ENCODE assay signal across 32 cellular contexts in genomic region chr2:158687315-158687714, GRCh38.
"Had no signal": no experiment of that assay in that cellular context is flagged by ENCODE, and none has a peak within 500 bp of the region (broad histone marks: within the 10 kb centered on the region; RNA-seq: fewer than 3 reads in every experiment).

No MANE protein-coding gene starts in this region.

- FAIRE-seq: endometrium, endothelial cell of umbilical vein had no signal

- H3K4me1 ChIP-seq: adrenal gland, breast epithelium, colonic mucosa had no signal

- ATAC-seq: activated CD4-positive, CD25-positive, alpha-beta regulatory T cell treated with anti-CD3 and anti-CD28 coated beads, Interleukin-2, amount 50 U/mL, for 24 hours; activated CD8-positive, alpha-beta T cell treated with anti-CD3 and anti-CD28 coated beads for 36 hours; activated naive CD8-positive, alpha-beta T cell treated with anti-CD3 and anti-CD28 coated beads, Interleukin-2, amount 50 U/mL, for 24 hours; activated T-cell treated with anti-CD3 and anti-CD28 coated beads, Interleukin-2, amount 50 U/mL, for 4 hours; activated T-helper 17 cell treated with anti-CD3 and anti-CD28 coated beads, Interleukin-2, amount 50 U/mL, for 72 hours; gastroesophageal sphincter; heart right ventricle; T-helper 17 cell had no signal

- H3K27ac ChIP-seq: adrenal gland, breast epithelium, cardiac muscle cell, colonic mucosa, epithelial cell of prostate, esophagus squamous epithelium, gastroesophageal sphincter, WERI-Rb-1 had no signal

- H3K27me3 ChIP-seq: adrenal gland, breast epithelium, cardiac muscle cell, colonic mucosa, esophagus squamous epithelium, heart right ventricle had no signal

- DNase-seq: activated B cell treated with CpG ODN at 0.5 μM for 24 hours; activated CD4-positive, alpha-beta T cell treated with anti-CD3 and anti-CD28 coated beads for 48 hours; activated CD4-positive, alpha-beta T cell treated with anti-CD3 and anti-CD28 coated beads, Interleukin-2, amount 50 U/mL, for 1 hour; activated CD4-positive, alpha-beta T cell treated with anti-CD3 and anti-CD28 coated beads, Interleukin-2, amount 50 U/mL, for 48 hours; activated CD8-positive, alpha-beta memory T cell treated with anti-CD3 and anti-CD28 coated beads for 24 hours; activated CD8-positive, alpha-beta T cell treated with anti-CD3 and anti-CD28 coated beads for 36 hours; activated effector memory CD4-positive, alpha-beta T cell treated with anti-CD3 and anti-CD28 coated beads, Interleukin-2, amount 50 U/mL, for 16 hours; activated naive CD4-positive, alpha-beta T cell treated with anti-CD3 and anti-CD28 coated beads for 36 hours; activated naive CD8-positive, alpha-beta T cell treated with anti-CD3 and anti-CD28 coated beads for 36 hours; activated naive CD8-positive, alpha-beta T cell treated with anti-CD3 and anti-CD28 coated beads, Interleukin-2, amount 50 U/mL, for 24 hours; activated T-cell treated with anti-CD3 and anti-CD28 coated beads, Interleukin-2, amount 50 U/mL, for 4 hours; adrenal gland; amygdala; aorta; central memory CD4-positive, alpha-beta T cell; cerebellar nuclear complex; colonic mucosa; effector CD8-positive, alpha-beta T cell; esophagus squamous epithelium; foreskin melanocyte; heart right ventricle; T-helper 17 cell; T1000; WERI-Rb-1 had no signal

- H3K36me3 ChIP-seq: adrenal gland, breast epithelium, cardiac muscle cell, colonic mucosa, esophagus squamous epithelium, WERI-Rb-1 had no signal

- H3K4me3 ChIP-seq: adrenal gland, breast epithelium, cardiac muscle cell, colonic mucosa, esophagus squamous epithelium, gastroesophageal sphincter, heart right ventricle had no signal

- H3K9me3 ChIP-seq: adrenal gland, breast epithelium, colonic mucosa, esophagus squamous epithelium, gastroesophageal sphincter, heart right ventricle had no signal
